Comparison of ENCODE assay signal across 9 cellular contexts in the genomic region with DNA sequence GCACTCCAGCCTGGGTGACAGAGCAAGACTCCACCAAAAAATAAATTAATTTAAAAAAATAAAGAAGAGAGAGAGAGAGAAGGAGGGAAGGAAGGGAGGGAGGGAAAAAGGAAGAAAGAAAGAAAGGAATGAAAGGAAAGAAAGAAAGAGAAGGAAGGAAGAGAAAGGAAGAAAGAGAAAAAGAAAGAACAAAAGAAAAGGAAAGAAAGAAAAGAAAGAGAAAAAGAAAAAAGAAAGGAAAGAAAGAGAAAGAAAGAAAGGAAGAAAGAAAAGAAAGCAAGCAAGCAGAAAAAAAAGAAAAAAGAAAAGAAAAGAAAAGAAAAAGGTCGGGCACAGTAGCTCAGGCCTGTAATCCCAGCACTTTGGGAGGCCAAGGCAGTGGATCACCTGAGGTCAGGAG. TPM values are rescaled to one million over a fixed set of nuclear protein-coding genes. Genes with fewer than 3 reads are reported as not detected.
"Had no signal": no experiment of that assay in that cellular context is flagged by ENCODE, and none has a peak within 500 bp of the region (broad histone marks: within the 10 kb centered on the region; RNA-seq: fewer than 3 reads in every experiment).

No MANE protein-coding gene starts in this region.

- ATAC-seq: GM12878 had no signal

- DNase-seq: GDM1, GF-D8 had no signal

- H3K4me3 ChIP-seq: GM12878 had no signal

- FAIRE-seq: G401.6, GM12878, GM12891, GM12892, GM18507, GM19239 had no signal

RNA-seq across cellular contexts. Expression of a gene that starts 14.9 kb away (rescaled TPM):
- total RNA-seq: G401, GM12878 had no signal
- polyA plus RNA-seq: GM12878 had no signal
